ENCODE assay signal across 1 cellular context in the genomic region with DNA sequence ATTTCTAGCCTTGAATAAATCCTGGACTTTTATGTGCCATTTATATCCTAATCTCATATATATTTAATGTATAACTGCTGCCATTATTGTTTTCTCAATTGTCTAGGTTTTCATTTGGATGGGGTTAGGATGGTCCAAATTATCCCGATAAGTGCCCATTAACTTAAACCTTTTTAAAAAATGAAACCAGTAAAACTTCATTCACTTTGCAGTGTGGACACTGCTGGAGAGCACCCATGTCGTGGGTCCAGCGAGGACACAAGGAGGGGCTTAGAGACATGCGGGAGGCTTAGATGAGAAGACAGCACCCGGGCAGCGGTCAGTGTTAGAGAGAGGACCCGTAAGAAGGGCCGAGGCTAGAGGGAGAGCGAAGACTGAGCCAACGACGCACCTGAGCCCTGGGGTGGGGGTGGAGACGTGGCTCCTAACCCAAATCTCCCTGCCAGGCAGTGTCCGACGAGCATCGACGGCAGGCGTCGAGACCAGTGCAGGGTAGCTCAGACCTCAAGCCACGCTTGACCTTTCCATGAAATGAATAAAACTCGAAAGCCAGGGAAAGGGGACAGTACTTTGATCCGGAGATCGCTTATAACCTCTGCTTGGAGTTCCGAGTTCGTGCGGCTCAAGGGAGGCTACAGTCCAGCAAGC.
TF ChIP-seq lines count a peak whose summit lies in the region.

No MANE protein-coding gene starts in this region.

TF ChIP-seq in A549, 52 proteins besides CTCF, POLR2A, EP300 and RAD21:
- TF ChIP-seq ZFP36 (IDR thresholded peaks at IDR 0.05; ENCODE audit: borderline replicate concordance, partially characterized antibody) (no peak), HDAC2 (IDR thresholded peaks at IDR 0.05) (no peak), TP53 (CRISPR knock-in tag; IDR thresholded peaks at IDR 0.05) (no peak), CBX8 (IDR thresholded peaks at IDR 0.05) (no peak), FOSB (CRISPR knock-in tag; IDR thresholded peaks at IDR 0.05) (no peak), RCOR1 (IDR thresholded peaks at IDR 0.05; ENCODE audit: low read depth, low read length) (no peak), KDM1A (IDR thresholded peaks at IDR 0.05; ENCODE audit: low read depth) (no peak), KDM5A (IDR thresholded peaks at IDR 0.05) (no peak), MAFK (IDR thresholded peaks at IDR 0.05; ENCODE audit: partially characterized antibody) (no peak), HEYL (CRISPR knock-in tag; IDR thresholded peaks at IDR 0.05) (no peak), EHF (CRISPR knock-in tag; IDR thresholded peaks at IDR 0.05) (no peak)
- TF ChIP-seq, protein P1, sequence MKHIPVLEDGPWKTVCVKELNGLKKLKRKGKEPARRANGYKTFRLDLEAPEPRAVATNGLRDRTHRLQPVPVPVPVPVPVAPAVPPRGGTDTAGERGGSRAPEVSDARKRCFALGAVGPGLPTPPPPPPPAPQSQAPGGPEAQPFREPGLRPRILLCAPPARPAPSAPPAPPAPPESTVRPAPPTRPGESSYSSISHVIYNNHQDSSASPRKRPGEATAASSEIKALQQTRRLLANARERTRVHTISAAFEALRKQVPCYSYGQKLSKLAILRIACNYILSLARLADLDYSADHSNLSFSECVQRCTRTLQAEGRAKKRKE (CRISPR knock-in tag; IDR thresholded peaks at IDR 0.05; ENCODE audit: low read depth) = no peak
- TF ChIP-seq, protein P2, sequence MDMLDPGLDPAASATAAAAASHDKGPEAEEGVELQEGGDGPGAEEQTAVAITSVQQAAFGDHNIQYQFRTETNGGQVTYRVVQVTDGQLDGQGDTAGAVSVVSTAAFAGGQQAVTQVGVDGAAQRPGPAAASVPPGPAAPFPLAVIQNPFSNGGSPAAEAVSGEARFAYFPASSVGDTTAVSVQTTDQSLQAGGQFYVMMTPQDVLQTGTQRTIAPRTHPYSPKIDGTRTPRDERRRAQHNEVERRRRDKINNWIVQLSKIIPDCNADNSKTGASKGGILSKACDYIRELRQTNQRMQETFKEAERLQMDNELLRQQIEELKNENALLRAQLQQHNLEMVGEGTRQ (IDR thresholded peaks at IDR 0.05) = no peak
- TF ChIP-seq, protein P3, sequence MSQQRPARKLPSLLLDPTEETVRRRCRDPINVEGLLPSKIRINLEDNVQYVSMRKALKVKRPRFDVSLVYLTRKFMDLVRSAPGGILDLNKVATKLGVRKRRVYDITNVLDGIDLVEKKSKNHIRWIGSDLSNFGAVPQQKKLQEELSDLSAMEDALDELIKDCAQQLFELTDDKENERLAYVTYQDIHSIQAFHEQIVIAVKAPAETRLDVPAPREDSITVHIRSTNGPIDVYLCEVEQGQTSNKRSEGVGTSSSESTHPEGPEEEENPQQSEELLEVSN (IDR thresholded peaks at IDR 0.05; ENCODE audit: borderline replicate concordance, low read depth) = no peak
- TF ChIP-seq, protein P4, sequence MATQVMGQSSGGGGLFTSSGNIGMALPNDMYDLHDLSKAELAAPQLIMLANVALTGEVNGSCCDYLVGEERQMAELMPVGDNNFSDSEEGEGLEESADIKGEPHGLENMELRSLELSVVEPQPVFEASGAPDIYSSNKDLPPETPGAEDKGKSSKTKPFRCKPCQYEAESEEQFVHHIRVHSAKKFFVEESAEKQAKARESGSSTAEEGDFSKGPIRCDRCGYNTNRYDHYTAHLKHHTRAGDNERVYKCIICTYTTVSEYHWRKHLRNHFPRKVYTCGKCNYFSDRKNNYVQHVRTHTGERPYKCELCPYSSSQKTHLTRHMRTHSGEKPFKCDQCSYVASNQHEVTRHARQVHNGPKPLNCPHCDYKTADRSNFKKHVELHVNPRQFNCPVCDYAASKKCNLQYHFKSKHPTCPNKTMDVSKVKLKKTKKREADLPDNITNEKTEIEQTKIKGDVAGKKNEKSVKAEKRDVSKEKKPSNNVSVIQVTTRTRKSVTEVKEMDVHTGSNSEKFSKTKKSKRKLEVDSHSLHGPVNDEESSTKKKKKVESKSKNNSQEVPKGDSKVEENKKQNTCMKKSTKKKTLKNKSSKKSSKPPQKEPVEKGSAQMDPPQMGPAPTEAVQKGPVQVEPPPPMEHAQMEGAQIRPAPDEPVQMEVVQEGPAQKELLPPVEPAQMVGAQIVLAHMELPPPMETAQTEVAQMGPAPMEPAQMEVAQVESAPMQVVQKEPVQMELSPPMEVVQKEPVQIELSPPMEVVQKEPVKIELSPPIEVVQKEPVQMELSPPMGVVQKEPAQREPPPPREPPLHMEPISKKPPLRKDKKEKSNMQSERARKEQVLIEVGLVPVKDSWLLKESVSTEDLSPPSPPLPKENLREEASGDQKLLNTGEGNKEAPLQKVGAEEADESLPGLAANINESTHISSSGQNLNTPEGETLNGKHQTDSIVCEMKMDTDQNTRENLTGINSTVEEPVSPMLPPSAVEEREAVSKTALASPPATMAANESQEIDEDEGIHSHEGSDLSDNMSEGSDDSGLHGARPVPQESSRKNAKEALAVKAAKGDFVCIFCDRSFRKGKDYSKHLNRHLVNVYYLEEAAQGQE (IDR thresholded peaks at IDR 0.05) = no peak
